Comparison of ENCODE assay signal across 12 cellular contexts in genomic region chr9:82934949-82935348, GRCh38.
DNase-seq lines count a peak whose midpoint lies in the region; ATAC-seq and TF ChIP-seq lines count a peak whose summit lies in the region.
"Had no signal": no experiment of that assay in that cellular context is flagged by ENCODE, and none has a peak within 500 bp of the region (broad histone marks: within the 10 kb centered on the region; RNA-seq: fewer than 3 reads in every experiment).

No MANE protein-coding gene starts in this region.

- H3K4me2 ChIP-seq in SK-N-SH = no peak overlapping the region

- peaks cover 0 to under 1% of the 10 kb centered on the region in 2 experiments; a peak in 1 of 4 replicates for H3K4me1 ChIP-seq in SK-N-SH (ENCODE audit: control insufficient read depth in 1 of 2, insufficient read depth in 2 of 2, low read depth in 1 of 2, low read length in 1 of 2)

- no peaks in the 10 kb centered on the region for H3K36me3 Mint-ChIP-seq in glutamatergic neuron (ENCODE audit: unreplicated experiment)

- no peaks in the 10 kb centered on the region for H3K4me1 Mint-ChIP-seq in glutamatergic neuron (ENCODE audit: low read depth, unreplicated experiment)

- CTCF ChIA-PET in SK-N-SH (lab: Yijun Ruan, JAX) = interaction anchor here (0.9 kb wide), 1 partner anchor 27 kb away, joined by 3 read pairs; no protein-coding TSS in a partner anchor

- H3K9me3 ChIP-seq in SK-N-SH = no peaks in the 10 kb centered on the region

- no peak for TF ChIP-seq RAD21 in SK-N-SH (IDR thresholded peaks at IDR 0.05; ENCODE audit: low read length)

- no peak overlapping the region for H3K9ac ChIP-seq in SK-N-SH

- DNase-seq in SK-N-SH (no peak), SW480 (ENCODE audit: low spot score) (peak; percentile 9), glomerular visceral epithelial cell (ENCODE audit: extremely low spot score) (peak; percentile 61), hepatic stellate cell (ENCODE audit: low spot score) (no peak), glutamatergic neuron (no peak), omental fat pad (ENCODE audit: low spot score) (no peak)
- DNase-seq: activated CD8-positive, alpha-beta memory T cell treated with anti-CD3 and anti-CD28 coated beads, Interleukin-2, amount 50 U/mL, for 4 hours; left colon; NCI-H1694 treated with DMSO at 0.1 percent for 48 hours had no signal

- H3K27me3 ChIP-seq in SK-N-SH (ENCODE audit: insufficient read depth) = no peaks in the 10 kb centered on the region

- H3K36me3 ChIP-seq in SK-N-SH (replicated peaks in 1 of 2; ENCODE audit: control insufficient read depth in 1 of 2, insufficient read depth in 2 of 2, low read length in 1 of 2) = no peaks in the 10 kb centered on the region

- H3K27me3 Mint-ChIP-seq in glutamatergic neuron (ENCODE audit: unreplicated experiment) = no peaks in the 10 kb centered on the region

- H3K9me2 ChIP-seq in SK-N-SH = no peaks in the 10 kb centered on the region

- POLR2A ChIA-PET in SK-N-SH (lab: Yijun Ruan, JAX) = no interaction called here

- WGBS in SK-N-SH (ENCODE audit: low lambda C conversion rate) = 35% methylated on average over 2 of the region's 2 CpGs

- no peaks in the 10 kb centered on the region for H4K20me1 ChIP-seq in SK-N-SH (ENCODE audit: insufficient read depth)

- no peak overlapping the region for H3K27ac Mint-ChIP-seq in glutamatergic neuron (ENCODE audit: unreplicated experiment)

- H3K9me3 Mint-ChIP-seq in glutamatergic neuron (ENCODE audit: unreplicated experiment) = no peaks in the 10 kb centered on the region

- no peak for TF ChIP-seq EP300 in SK-N-SH (IDR thresholded peaks at IDR 0.05; ENCODE audit: borderline replicate concordance in 1 of 2, low read depth in 1 of 2, low read length in 1 of 2)

- H3K4me3 ChIP-seq in SK-N-SH (ENCODE audit: low read depth in 2 of 2, low read length in 1 of 2) = no peak overlapping the region
- H3K4me3 ChIP-seq: SK-N-MC had no signal

- no peak overlapping the region for H3K27ac ChIP-seq in SK-N-SH (ENCODE audit: low read depth in 2 of 2, low read length in 1 of 2)
- H3K27ac ChIP-seq: SK-N-MC had no signal

- H3F3A ChIP-seq in SK-N-SH (replicated peaks; ENCODE audit: insufficient read depth) = no peaks in the 10 kb centered on the region

- TF ChIP-seq CTCF in SK-N-SH (IDR thresholded peaks at IDR 0.05) (no peak), glutamatergic neuron (IDR thresholded peaks at IDR 0.05; ENCODE audit: partially characterized antibody, unreplicated experiment) (no peak), omental fat pad (IDR thresholded peaks at IDR 0.05) (no peak)

- H3K4me3 Mint-ChIP-seq in glutamatergic neuron (ENCODE audit: unreplicated experiment) = no peak overlapping the region

- H3K79me2 ChIP-seq in SK-N-SH (ENCODE audit: insufficient read depth) = no peaks in the 10 kb centered on the region

- H2AFZ ChIP-seq in SK-N-SH (ENCODE audit: low read depth) = no peak overlapping the region

- ATAC-seq in SK-N-SH treated with all-trans-retinoic acid at 6 μM for 48 hours (no peak), HG03565 (IDR thresholded peaks at IDR 0.05; ENCODE audit: unreplicated experiment) (no peak), omental fat pad (ENCODE audit: low FRiP score) (no peak)
- ATAC-seq: left colon had no signal

TF ChIP-seq in SK-N-SH treated with all-trans-retinoic acid at 6 μM for 48 hours, 23 proteins besides CTCF, POLR2A, EP300 and RAD21:
- no peak for TF ChIP-seq GLIS3 (CRISPR knock-in tag; IDR thresholded peaks at IDR 0.05)
- peak; percentile 53 for TF ChIP-seq ISL1 (CRISPR knock-in tag; IDR thresholded peaks at IDR 0.05)

TF ChIP-seq in SK-N-SH, 30 proteins besides CTCF, POLR2A, EP300 and RAD21:
- no peak for TF ChIP-seq CHD2 (IDR thresholded peaks at IDR 0.05; ENCODE audit: low read length, partially characterized antibody)
- TF ChIP-seq SMC3 (IDR thresholded peaks at IDR 0.05; ENCODE audit: low read depth, low read length) = no peak
- TF ChIP-seq SIN3A (IDR thresholded peaks at IDR 0.05; ENCODE audit: borderline replicate concordance, low read depth, low read length) = no peak
- no peak for TF ChIP-seq TAF1 (IDR thresholded peaks at IDR 0.05; ENCODE audit: borderline replicate concordance, low read depth, low read length)
- TF ChIP-seq, protein P1, sequence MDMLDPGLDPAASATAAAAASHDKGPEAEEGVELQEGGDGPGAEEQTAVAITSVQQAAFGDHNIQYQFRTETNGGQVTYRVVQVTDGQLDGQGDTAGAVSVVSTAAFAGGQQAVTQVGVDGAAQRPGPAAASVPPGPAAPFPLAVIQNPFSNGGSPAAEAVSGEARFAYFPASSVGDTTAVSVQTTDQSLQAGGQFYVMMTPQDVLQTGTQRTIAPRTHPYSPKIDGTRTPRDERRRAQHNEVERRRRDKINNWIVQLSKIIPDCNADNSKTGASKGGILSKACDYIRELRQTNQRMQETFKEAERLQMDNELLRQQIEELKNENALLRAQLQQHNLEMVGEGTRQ (IDR thresholded peaks at IDR 0.05; ENCODE audit: borderline replicate concordance, low read depth, low read length) = no peak
- no peak for TF ChIP-seq GABPA (IDR thresholded peaks at IDR 0.05; ENCODE audit: low read depth)
- TF ChIP-seq, protein P2, sequence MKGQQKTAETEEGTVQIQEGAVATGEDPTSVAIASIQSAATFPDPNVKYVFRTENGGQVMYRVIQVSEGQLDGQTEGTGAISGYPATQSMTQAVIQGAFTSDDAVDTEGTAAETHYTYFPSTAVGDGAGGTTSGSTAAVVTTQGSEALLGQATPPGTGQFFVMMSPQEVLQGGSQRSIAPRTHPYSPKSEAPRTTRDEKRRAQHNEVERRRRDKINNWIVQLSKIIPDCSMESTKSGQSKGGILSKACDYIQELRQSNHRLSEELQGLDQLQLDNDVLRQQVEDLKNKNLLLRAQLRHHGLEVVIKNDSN (IDR thresholded peaks at IDR 0.05; ENCODE audit: borderline replicate concordance, low read depth) = no peak
- no peak for TF ChIP-seq FOXM1 (IDR thresholded peaks at IDR 0.05; ENCODE audit: low read depth)
- TF ChIP-seq MXI1 (IDR thresholded peaks at IDR 0.05; ENCODE audit: low read depth, low read length) = no peak
- TF ChIP-seq MAX (IDR thresholded peaks at IDR 0.05; ENCODE audit: low read depth) = no peak
- no peak for TF ChIP-seq JUND (IDR thresholded peaks at IDR 0.05)
- no peak for TF ChIP-seq ELF1 (IDR thresholded peaks at IDR 0.05)
- TF ChIP-seq TCF12 (IDR thresholded peaks at IDR 0.05) = no peak
- TF ChIP-seq TEAD4 (IDR thresholded peaks at IDR 0.05; ENCODE audit: borderline replicate concordance, insufficient read depth) = no peak
- TF ChIP-seq, protein P3, sequence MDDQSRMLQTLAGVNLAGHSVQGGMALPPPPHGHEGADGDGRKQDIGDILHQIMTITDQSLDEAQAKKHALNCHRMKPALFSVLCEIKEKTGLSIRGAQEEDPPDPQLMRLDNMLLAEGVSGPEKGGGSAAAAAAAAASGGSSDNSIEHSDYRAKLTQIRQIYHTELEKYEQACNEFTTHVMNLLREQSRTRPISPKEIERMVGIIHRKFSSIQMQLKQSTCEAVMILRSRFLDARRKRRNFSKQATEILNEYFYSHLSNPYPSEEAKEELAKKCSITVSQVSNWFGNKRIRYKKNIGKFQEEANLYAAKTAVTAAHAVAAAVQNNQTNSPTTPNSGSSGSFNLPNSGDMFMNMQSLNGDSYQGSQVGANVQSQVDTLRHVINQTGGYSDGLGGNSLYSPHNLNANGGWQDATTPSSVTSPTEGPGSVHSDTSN (IDR thresholded peaks at IDR 0.05) = no peak
- no peak for TF ChIP-seq YY1 (IDR thresholded peaks at IDR 0.05; ENCODE audit: low read depth)

Comparison
In these comparisons a context has a peak if more than half of its experiments do, and no peak if none do; other contexts are left out.
1. DNase-seq: peak in SW480 (single experiment) and glomerular visceral epithelial cell (single experiment); none in SK-N-SH (single experiment), hepatic stellate cell (single experiment), glutamatergic neuron (single experiment) and omental fat pad (single experiment).